26 cellular contexts compared by ENCODE assay signal in the genomic region with DNA sequence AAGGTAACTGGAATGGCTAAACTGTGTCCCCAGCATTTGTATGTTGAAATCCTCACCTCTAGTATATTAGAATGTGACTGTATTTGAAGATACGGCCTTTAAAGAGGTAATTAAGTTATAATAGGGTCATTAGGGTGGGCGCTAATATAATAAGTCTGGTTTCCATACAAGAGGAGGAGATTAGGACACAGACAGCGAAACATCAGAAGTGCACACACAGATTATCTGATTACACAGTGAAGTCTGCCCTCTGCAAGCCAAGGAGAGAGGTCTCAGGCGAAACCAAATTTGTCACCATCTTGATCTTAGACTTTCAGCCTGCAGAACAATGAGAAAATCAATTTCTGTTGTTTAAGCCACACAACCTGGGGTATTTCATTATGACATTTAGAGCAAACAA.
"Had no signal": no experiment of that assay in that cellular context is flagged by ENCODE, and none has a peak within 500 bp of the region (broad histone marks: within the 10 kb centered on the region; RNA-seq: fewer than 3 reads in every experiment).

No MANE protein-coding gene starts in this region.

- H3K9ac ChIP-seq: neural progenitor cell, parathyroid adenoma had no signal

- H3K4me1 Mint-ChIP-seq: mesothelial cell of epicardium; natural killer cell; nephron progenitor cell; neural progenitor cell; stimulated activated memory B cell treated with anti-CD40 and anti-IgM and Interleukin-4, amounts not matched to agents 10 μg/mL and 1 μg/mL and 100 μg/mL, for 72 hours; stimulated activated naive CD8-positive, alpha-beta T cell treated with anti-CD3 and anti-CD28 coated beads, Interleukin-15, amount 100 ng/mL, for 72 hours had no signal

- H3K4me3 Mint-ChIP-seq: mesothelial cell of epicardium; naive B cell; natural killer cell; nephron progenitor cell; neural progenitor cell; stimulated activated memory B cell treated with anti-CD40 and anti-IgM and Interleukin-4, amounts not matched to agents 10 μg/mL and 1 μg/mL and 100 μg/mL, for 72 hours; stimulated activated naive CD8-positive, alpha-beta T cell treated with anti-CD3 and anti-CD28 coated beads, Interleukin-15, amount 100 ng/mL, for 72 hours; type B pancreatic cell had no signal

- DNase-seq: islet precursor cell; left ventricle myocardium inferior; mesendoderm; naive B cell; natural killer cell; nephron progenitor cell; occipital lobe; right lobe of liver; stimulated activated CD4-positive, alpha-beta T cell treated with anti-CD3 and anti-CD28 coated beads, Interleukin-1b, Interleukin-23, amount 100 ng/mL, for 48 hours; stimulated activated CD4-positive, alpha-beta T cell treated with anti-CD3 and anti-CD28 coated beads, Interleukin-2, amount 100 ng/mL, for 48 hours; stimulated activated CD4-positive, alpha-beta T cell treated with anti-CD3 and anti-CD28 coated beads, Interleukin-4, amount 100 ng/mL, for 4 hours; stimulated activated CD8-positive, alpha-beta memory T cell treated with anti-CD3 and anti-CD28 coated beads, Interleukin-4, amount 100 ng/mL, for 48 hours; stimulated activated naive CD4-positive, alpha-beta T cell treated with Interleukin-2 at 50 U/mL for 16 hours; stimulated activated naive CD8-positive, alpha-beta T cell treated with anti-CD3 and anti-CD28 coated beads, Interleukin-15, amount 100 ng/mL, for 72 hours; substantia nigra; uterus had no signal

- H3K27ac Mint-ChIP-seq: mesothelial cell of epicardium; naive B cell; natural killer cell; nephron progenitor cell; neural progenitor cell; stimulated activated memory B cell treated with anti-CD40 and anti-IgM and Interleukin-4, amounts not matched to agents 10 μg/mL and 1 μg/mL and 100 μg/mL, for 72 hours; stimulated activated naive CD8-positive, alpha-beta T cell treated with anti-CD3 and anti-CD28 coated beads, Interleukin-15, amount 100 ng/mL, for 72 hours; type B pancreatic cell had no signal

- H3K27me3 ChIP-seq: neural progenitor cell, neutrophil, right atrium auricular region, right lobe of liver, tibial nerve, uterus had no signal

- H3K4me3 ChIP-seq: left ventricle myocardium inferior, lung, neural progenitor cell, right atrium auricular region, right lobe of liver, smooth muscle cell, tibial nerve, uterus had no signal

- H3K36me3 Mint-ChIP-seq: mesothelial cell of epicardium; naive B cell; natural killer cell; stimulated activated memory B cell treated with anti-CD40 and anti-IgM and Interleukin-4, amounts not matched to agents 10 μg/mL and 1 μg/mL and 100 μg/mL, for 72 hours; type B pancreatic cell had no signal

- H3K9me3 Mint-ChIP-seq: stimulated activated memory B cell treated with anti-CD40 and anti-IgM and Interleukin-4, amounts not matched to agents 10 μg/mL and 1 μg/mL and 100 μg/mL, for 72 hours; stimulated activated naive CD8-positive, alpha-beta T cell treated with anti-CD3 and anti-CD28 coated beads, Interleukin-15, amount 100 ng/mL, for 72 hours had no signal

- H3K4me1 ChIP-seq: left ventricle myocardium inferior, neural progenitor cell, parathyroid adenoma, right atrium auricular region, right lobe of liver, tibial nerve, uterus had no signal

- ATAC-seq: natural killer cell; right lobe of liver; stimulated activated memory B cell treated with anti-CD40 and anti-IgM and Interleukin-4, amounts not matched to agents 10 μg/mL and 1 μg/mL and 100 μg/mL, for 72 hours; stimulated activated naive CD8-positive, alpha-beta T cell treated with anti-CD3 and anti-CD28 coated beads, Interleukin-15, amount 100 ng/mL, for 72 hours had no signal

- H3K4me2 ChIP-seq: neural progenitor cell, smooth muscle cell had no signal

- H3K79me2 ChIP-seq: parathyroid adenoma had no signal

- H3K27me3 Mint-ChIP-seq: stimulated activated memory B cell treated with anti-CD40 and anti-IgM and Interleukin-4, amounts not matched to agents 10 μg/mL and 1 μg/mL and 100 μg/mL, for 72 hours; stimulated activated naive CD8-positive, alpha-beta T cell treated with anti-CD3 and anti-CD28 coated beads, Interleukin-15, amount 100 ng/mL, for 72 hours; type B pancreatic cell had no signal

- H2AFZ ChIP-seq: neural progenitor cell, parathyroid adenoma had no signal

- H3K9me3 ChIP-seq: neutrophil, right atrium auricular region, right lobe of liver, tibial nerve, uterus had no signal

- H3K36me3 ChIP-seq: left ventricle myocardium inferior, neural progenitor cell, neutrophil, right atrium auricular region, right lobe of liver, tibial nerve, uterus had no signal

- H3K27ac ChIP-seq: left ventricle myocardium inferior, neural progenitor cell, neutrophil, parathyroid adenoma, right atrium auricular region, right lobe of liver, tibial nerve, uterus had no signal
